Comparison of ENCODE assay signal across 19 cellular contexts in the genomic region with DNA sequence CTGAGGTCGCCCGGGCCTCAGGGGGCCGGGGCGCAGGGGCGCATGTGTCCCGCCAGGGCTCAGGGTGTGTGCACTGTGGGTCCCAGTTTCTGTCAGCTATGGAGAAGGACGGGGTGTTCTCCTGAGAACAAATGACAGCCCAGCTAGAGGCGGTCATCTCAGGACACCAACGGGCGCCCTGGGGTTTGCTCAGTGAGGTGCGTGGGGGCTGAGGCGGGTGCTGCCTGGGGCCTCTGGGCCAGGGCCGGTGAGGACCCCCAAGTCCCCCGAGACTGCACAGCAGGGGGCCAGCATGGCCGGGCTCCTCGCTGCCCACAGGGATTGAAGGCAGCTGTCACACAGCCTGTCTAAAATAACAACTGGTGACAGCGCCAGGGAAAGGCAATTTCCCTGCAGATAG.
DNase-seq lines count a peak whose midpoint lies in the region; ATAC-seq and TF ChIP-seq lines count a peak whose summit lies in the region.
"Had no signal": no experiment of that assay in that cellular context is flagged by ENCODE, and none has a peak within 500 bp of the region (broad histone marks: within the 10 kb centered on the region; RNA-seq: fewer than 3 reads in every experiment).

No MANE protein-coding gene starts in this region.

- ATAC-seq in SK-N-SH treated with all-trans-retinoic acid at 6 μM for 48 hours: no peak
- ATAC-seq in stimulated activated memory B cell treated with anti-CD40 and anti-IgM and Interleukin-4, amounts not matched to agents 10 μg/mL and 1 μg/mL and 100 μg/mL, for 72 hours: peak; percentile 31
- ATAC-seq in aorta (ENCODE audit: low FRiP score): peak; percentile 48
- ATAC-seq: GM23338, HCT116 had no signal

- DNase-seq in SK-N-SH (peak; percentile 16), aorta (no peak), adrenal gland (no peak), iPS-NIHi7 (ENCODE audit: extremely low spot score) (no peak)
- DNase-seq: Calu3; CD4-positive, alpha-beta T cell; CD8-positive, alpha-beta memory T cell; DMS53; DMS79 treated with DMSO at 0.1 percent for 48 hours; GF-D8; H9 had no signal

- H3K4me3 ChIP-seq in SK-N-SH (ENCODE audit: low read depth in 2 of 2, low read length in 1 of 2) (no peak overlapping the region), aorta (ENCODE audit: low read length in 2 of 2) (no peak overlapping the region), adrenal gland (no peak overlapping the region)
- H3K4me3 ChIP-seq: BLaER1, GM23338 had no signal

- intact Hi-C loops in aorta (cut with DNase I): no loop called here
- intact Hi-C loops in adrenal gland (cut with DNase I): no loop called here

- no peak for TF ChIP-seq EP300 in SK-N-SH (IDR thresholded peaks at IDR 0.05; ENCODE audit: borderline replicate concordance in 1 of 2, low read depth in 1 of 2, low read length in 1 of 2)

- no peaks in the 10 kb centered on the region for H3K27me3 Mint-ChIP-seq in stimulated activated memory B cell treated with anti-CD40 and anti-IgM and Interleukin-4, amounts not matched to agents 10 μg/mL and 1 μg/mL and 100 μg/mL, for 72 hours
- H3K27me3 Mint-ChIP-seq: B cell; CD4-positive, alpha-beta T cell; CD8-positive, alpha-beta memory T cell had no signal

- no peaks in the 10 kb centered on the region for H3K27me3 ChIP-seq in SK-N-SH (ENCODE audit: insufficient read depth)
- H3K27me3 ChIP-seq in aorta (ENCODE audit: control insufficient read depth in 1 of 2, insufficient read depth in 2 of 2, low read length in 1 of 2): no peaks in the 10 kb centered on the region
- no peaks in the 10 kb centered on the region for H3K27me3 ChIP-seq in adrenal gland
- H3K27me3 ChIP-seq: BLaER1 had no signal

- H3K27ac ChIP-seq in SK-N-SH (ENCODE audit: low read depth in 2 of 2, low read length in 1 of 2): no peak overlapping the region
- no peak overlapping the region for H3K27ac ChIP-seq in aorta (ENCODE audit: low read depth in 1 of 2, low read length in 2 of 2)
- H3K27ac ChIP-seq in adrenal gland: no peak overlapping the region
- H3K27ac ChIP-seq: 22Rv1, BLaER1 had no signal

- TF ChIP-seq CTCF in SK-N-SH (IDR thresholded peaks at IDR 0.05): no peak
- TF ChIP-seq CTCF in adrenal gland (IDR thresholded peaks at IDR 0.05): no peak

- no peaks in the 10 kb centered on the region for H3K36me3 Mint-ChIP-seq in stimulated activated memory B cell treated with anti-CD40 and anti-IgM and Interleukin-4, amounts not matched to agents 10 μg/mL and 1 μg/mL and 100 μg/mL, for 72 hours
- H3K36me3 Mint-ChIP-seq: CD14-positive monocyte; CD8-positive, alpha-beta memory T cell had no signal

- H3K4me1 ChIP-seq in SK-N-SH (ENCODE audit: control insufficient read depth in 1 of 2, insufficient read depth in 2 of 2, low read depth in 1 of 2, low read length in 1 of 2) (no peaks in the 10 kb centered on the region; a peak in 1 of 4 replicates), aorta (ENCODE audit: control insufficient read depth in 1 of 2, insufficient read depth in 2 of 2, low read length in 2 of 2) (no peaks in the 10 kb centered on the region), adrenal gland (replicated peaks in 1 of 2) (no peaks in the 10 kb centered on the region)
- H3K4me1 ChIP-seq: BLaER1 had no signal

- 47% methylated on average over 8 of the region's 17 CpGs for WGBS in SK-N-SH (ENCODE audit: low lambda C conversion rate)
- 87 to 91% methylated on average over 17 of the region's 17 CpGs for WGBS in aorta, 2 donors
- WGBS in adrenal gland, 4 donors: 79 to 88% (median 83%) methylated on average over 9 to 17 of the region's 17 CpGs

- H3K27ac Mint-ChIP-seq in stimulated activated memory B cell treated with anti-CD40 and anti-IgM and Interleukin-4, amounts not matched to agents 10 μg/mL and 1 μg/mL and 100 μg/mL, for 72 hours: no peak overlapping the region
- H3K27ac Mint-ChIP-seq: B cell; CD14-positive monocyte; CD4-positive, alpha-beta T cell; CD8-positive, alpha-beta memory T cell; GM23338; H9 had no signal

- no peak overlapping the region for H3K9ac ChIP-seq in SK-N-SH
- H3K9ac ChIP-seq: BLaER1 had no signal

- H3K9me2 ChIP-seq in SK-N-SH: no peaks in the 10 kb centered on the region

- TF ChIP-seq POLR2A in adrenal gland (IDR thresholded peaks at IDR 0.05): no peak

- CTCF ChIA-PET in SK-N-SH (lab: Yijun Ruan, JAX): interaction anchor here (0.6 kb wide), 1 partner anchor 1773 kb away, joined by 3 read pairs; no protein-coding TSS in a partner anchor

- no peak for TF ChIP-seq RAD21 in SK-N-SH (IDR thresholded peaks at IDR 0.05; ENCODE audit: low read length)

- H3K36me3 ChIP-seq in SK-N-SH (replicated peaks in 1 of 2; ENCODE audit: control insufficient read depth in 1 of 2, insufficient read depth in 2 of 2, low read length in 1 of 2) (no peaks in the 10 kb centered on the region), aorta (ENCODE audit: control insufficient read depth in 1 of 2, insufficient read depth in 2 of 2, low read length in 1 of 2) (no peaks in the 10 kb centered on the region), adrenal gland (replicated peaks in 1 of 2) (no peaks in the 10 kb centered on the region)
- H3K36me3 ChIP-seq: BLaER1 had no signal

- H3K9me3 ChIP-seq in SK-N-SH (no peaks in the 10 kb centered on the region), aorta (ENCODE audit: control insufficient read depth, low read length) (no peaks in the 10 kb centered on the region), adrenal gland (replicated peaks in 1 of 3) (no peaks in the 10 kb centered on the region)

- no peak overlapping the region for H3K4me3 Mint-ChIP-seq in stimulated activated memory B cell treated with anti-CD40 and anti-IgM and Interleukin-4, amounts not matched to agents 10 μg/mL and 1 μg/mL and 100 μg/mL, for 72 hours
- H3K4me3 Mint-ChIP-seq: B cell; CD14-positive monocyte; CD4-positive, alpha-beta T cell; CD8-positive, alpha-beta memory T cell; GM23338; H9 had no signal

- no peaks in the 10 kb centered on the region for H3K79me2 ChIP-seq in SK-N-SH (ENCODE audit: insufficient read depth)

- H3K4me1 Mint-ChIP-seq in stimulated activated memory B cell treated with anti-CD40 and anti-IgM and Interleukin-4, amounts not matched to agents 10 μg/mL and 1 μg/mL and 100 μg/mL, for 72 hours: no peaks in the 10 kb centered on the region
- H3K4me1 Mint-ChIP-seq: B cell; CD14-positive monocyte; CD8-positive, alpha-beta memory T cell; GM23338; H9 had no signal

- no peaks in the 10 kb centered on the region for H3F3A ChIP-seq in SK-N-SH (replicated peaks; ENCODE audit: insufficient read depth)

- H4K20me1 ChIP-seq in SK-N-SH (ENCODE audit: insufficient read depth): no peaks in the 10 kb centered on the region
- H4K20me1 ChIP-seq: BLaER1 had no signal

- POLR2A ChIA-PET in SK-N-SH (lab: Yijun Ruan, JAX): interaction anchor here (0.7 kb wide), 1 partner anchor 26 kb away, joined by 3 read pairs; no protein-coding TSS in a partner anchor

- H3K9me3 Mint-ChIP-seq in stimulated activated memory B cell treated with anti-CD40 and anti-IgM and Interleukin-4, amounts not matched to agents 10 μg/mL and 1 μg/mL and 100 μg/mL, for 72 hours: no peaks in the 10 kb centered on the region

- H2AFZ ChIP-seq in SK-N-SH (ENCODE audit: low read depth): no peak overlapping the region
- H2AFZ ChIP-seq: GM23338 had no signal

- no peak overlapping the region for H3K4me2 ChIP-seq in SK-N-SH
- H3K4me2 ChIP-seq: BLaER1, GM23338 had no signal

TF ChIP-seq in SK-N-SH, 30 proteins besides CTCF, POLR2A, EP300 and RAD21:
- TF ChIP-seq FOXJ3 (CRISPR knock-in tag; IDR thresholded peaks at IDR 0.05): no peak
- TF ChIP-seq FOXM1 (IDR thresholded peaks at IDR 0.05; ENCODE audit: low read depth): no peak

TF ChIP-seq in SK-N-SH treated with all-trans-retinoic acid at 6 μM for 48 hours, 23 proteins besides CTCF, POLR2A, EP300 and RAD21:
- TF ChIP-seq ZNF70 (CRISPR knock-in tag; IDR thresholded peaks at IDR 0.05): no peak
- no peak for TF ChIP-seq ZFP30 (CRISPR knock-in tag; IDR thresholded peaks at IDR 0.05)
- TF ChIP-seq, protein P1, sequence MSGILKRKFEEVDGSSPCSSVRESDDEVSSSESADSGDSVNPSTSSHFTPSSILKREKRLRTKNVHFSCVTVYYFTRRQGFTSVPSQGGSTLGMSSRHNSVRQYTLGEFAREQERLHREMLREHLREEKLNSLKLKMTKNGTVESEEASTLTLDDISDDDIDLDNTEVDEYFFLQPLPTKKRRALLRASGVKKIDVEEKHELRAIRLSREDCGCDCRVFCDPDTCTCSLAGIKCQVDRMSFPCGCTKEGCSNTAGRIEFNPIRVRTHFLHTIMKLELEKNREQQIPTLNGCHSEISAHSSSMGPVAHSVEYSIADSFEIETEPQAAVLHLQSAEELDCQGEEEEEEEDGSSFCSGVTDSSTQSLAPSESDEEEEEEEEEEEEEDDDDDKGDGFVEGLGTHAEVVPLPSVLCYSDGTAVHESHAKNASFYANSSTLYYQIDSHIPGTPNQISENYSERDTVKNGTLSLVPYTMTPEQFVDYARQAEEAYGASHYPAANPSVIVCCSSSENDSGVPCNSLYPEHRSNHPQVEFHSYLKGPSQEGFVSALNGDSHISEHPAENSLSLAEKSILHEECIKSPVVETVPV (CRISPR knock-in tag; IDR thresholded peaks at IDR 0.05): no peak
- TF ChIP-seq TCF4 (CRISPR knock-in tag; IDR thresholded peaks at IDR 0.05; ENCODE audit: borderline replicate concordance): no peak
- no peak for TF ChIP-seq ISL1 (CRISPR knock-in tag; IDR thresholded peaks at IDR 0.05)
- no peak for TF ChIP-seq ZNF565 (CRISPR knock-in tag; conservative IDR thresholded peaks at IDR 0.05; ENCODE audit: low read depth)
- no peak for TF ChIP-seq TOX (CRISPR knock-in tag; IDR thresholded peaks at IDR 0.05; ENCODE audit: borderline replicate concordance)
- TF ChIP-seq OSR1 (CRISPR knock-in tag; IDR thresholded peaks at IDR 0.05): no peak
